9 cellular contexts compared by ENCODE assay signal in the genomic region with DNA sequence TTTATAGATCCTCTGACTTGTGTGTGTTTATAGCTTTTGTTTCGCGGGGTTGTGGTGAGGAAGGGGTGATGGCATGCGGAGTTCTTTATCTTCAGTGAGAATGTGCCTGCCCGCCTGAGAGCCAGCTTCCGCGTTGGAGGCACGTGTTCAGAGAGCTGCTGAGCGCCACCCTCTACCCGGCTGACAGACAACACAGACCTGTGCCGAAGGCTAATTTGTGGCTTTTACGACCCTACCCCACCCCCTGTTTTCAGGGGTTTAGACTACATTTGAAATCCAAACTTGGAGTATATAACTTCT. TPM values are rescaled to one million over a fixed set of nuclear protein-coding genes. Genes with fewer than 3 reads are reported as not detected.
DNase-seq lines count a peak whose midpoint lies in the region; ATAC-seq and TF ChIP-seq lines count a peak whose summit lies in the region.
"Had no signal": no experiment of that assay in that cellular context is flagged by ENCODE, and none has a peak within 500 bp of the region (broad histone marks: within the 10 kb centered on the region; RNA-seq: fewer than 3 reads in every experiment).

No MANE protein-coding gene starts in this region.

- ATAC-seq in natural killer cell (peak; percentile 78 to 92 (median 90)), GM21723 (IDR thresholded peaks at IDR 0.05; ENCODE audit: unreplicated experiment) (no peak)

- H3K27me3 Mint-ChIP-seq in natural killer cell (ENCODE audit: low read depth in 2 of 2): peaks cover 10 to 15% of the 10 kb centered on the region in 2 donors
- no peaks in the 10 kb centered on the region for H3K27me3 Mint-ChIP-seq in stimulated activated naive CD8-positive, alpha-beta T cell treated with anti-CD3 and anti-CD28 coated beads, Interleukin-15, Interleukin-2, amounts not matched to agents 100 ng/mL and 50 ng/mL, for 24 hours

- peak overlapping the region; percentile 86 for H3K4me3 Mint-ChIP-seq in natural killer cell
- H3K4me3 Mint-ChIP-seq in stimulated activated naive CD8-positive, alpha-beta T cell treated with anti-CD3 and anti-CD28 coated beads, Interleukin-15, Interleukin-2, amounts not matched to agents 100 ng/mL and 50 ng/mL, for 24 hours: peak overlapping the region; percentile 77

- H3K36me3 Mint-ChIP-seq in natural killer cell: no peaks in the 10 kb centered on the region
- H3K36me3 Mint-ChIP-seq in stimulated activated naive CD8-positive, alpha-beta T cell treated with anti-CD3 and anti-CD28 coated beads, Interleukin-15, Interleukin-2, amounts not matched to agents 100 ng/mL and 50 ng/mL, for 24 hours (ENCODE audit: low read depth): peaks cover 4% of the 10 kb centered on the region

- TF ChIP-seq CTCF in natural killer cell (IDR thresholded peaks at IDR 0.05): no peak

- DNase-seq in NCI-H146 (lab: John Stamatoyannopoulos, UW) (peak; percentile 14), NCI-H146 treated with DMSO at 0.1 percent for 48 hours (lab: John Stamatoyannopoulos, UW; ENCODE audit: unreplicated experiment) (no peak), natural killer cell (peak; percentile 25), NOMO-1 treated with DMSO at 0.1 percent for 48 hours (lab: John Stamatoyannopoulos, UW; ENCODE audit: unreplicated experiment) (no peak), kidney glomerular epithelial cell (lab: John Stamatoyannopoulos, UW) (no peak)
- DNase-seq in activated T-cell treated with anti-CD3 and anti-CD28 coated beads, Interleukin-2, amount 50 U/mL, for 48 hours: peak; percentile 71 to 78
- DNase-seq: NCI-H510A treated with DMSO at 0.1 percent for 48 hours had no signal

- intact Hi-C loops in natural killer cell (cut with micrococcal nuclease): no loop called here

- H3K27ac Mint-ChIP-seq in natural killer cell: peak overlapping the region in 1 of 2 donors; percentile 61
- peak overlapping the region; percentile 97 for H3K27ac Mint-ChIP-seq in stimulated activated naive CD8-positive, alpha-beta T cell treated with anti-CD3 and anti-CD28 coated beads, Interleukin-15, Interleukin-2, amounts not matched to agents 100 ng/mL and 50 ng/mL, for 24 hours

- H3K4me1 Mint-ChIP-seq in natural killer cell: peaks cover 18 to 20% of the 10 kb centered on the region in 2 donors
- peaks cover 57% of the 10 kb centered on the region for H3K4me1 Mint-ChIP-seq in stimulated activated naive CD8-positive, alpha-beta T cell treated with anti-CD3 and anti-CD28 coated beads, Interleukin-15, Interleukin-2, amounts not matched to agents 100 ng/mL and 50 ng/mL, for 24 hours (ENCODE audit: low read depth)

- no peaks in the 10 kb centered on the region for H3K9me3 Mint-ChIP-seq in natural killer cell
- no peaks in the 10 kb centered on the region for H3K9me3 Mint-ChIP-seq in stimulated activated naive CD8-positive, alpha-beta T cell treated with anti-CD3 and anti-CD28 coated beads, Interleukin-15, Interleukin-2, amounts not matched to agents 100 ng/mL and 50 ng/mL, for 24 hours

RNA-seq across cellular contexts. Expression of a gene that starts 14.4 kb away (rescaled TPM):
- total RNA-seq in natural killer cell: 1 to 10 TPM in 2 of 3 donors, under 1 TPM in 1; 0.82 to 3.1 (median 2.5) TPM

Comparison
In these comparisons a context has a peak if more than half of its experiments do, and no peak if none do; other contexts are left out.
1. DNase-seq: peak in NCI-H146 (single experiment), activated T-cell treated with anti-CD3 and anti-CD28 coated beads, Interleukin-2, amount 50 U/mL, for 48 hours (2 of 2) and natural killer cell (single experiment); none in NCI-H146 treated with DMSO at 0.1 percent for 48 hours (single experiment), NOMO-1 treated with DMSO at 0.1 percent for 48 hours (single experiment) and kidney glomerular epithelial cell (single experiment).